Comparison of ENCODE assay signal across 11 cellular contexts in genomic region chr22:23233746-23234408, GRCh38. TPM values are rescaled to one million over a fixed set of nuclear protein-coding genes. Genes with fewer than 3 reads are reported as not detected.
DNase-seq lines count a peak whose midpoint lies in the region; ATAC-seq and TF ChIP-seq lines count a peak whose summit lies in the region.
"Had no signal": no experiment of that assay in that cellular context is flagged by ENCODE, and none has a peak within 500 bp of the region (broad histone marks: within the 10 kb centered on the region; RNA-seq: fewer than 3 reads in every experiment).

No MANE protein-coding gene starts in this region.

- peak; percentile 66 for ATAC-seq in activated T-helper 17 cell treated with anti-CD3 and anti-CD28 coated beads, Interleukin-2, amount 50 U/mL, for 72 hours (replicated peaks)
- ATAC-seq in HG03571 (IDR thresholded peaks at IDR 0.05; ENCODE audit: unreplicated experiment) = no peak
- ATAC-seq: gastroesophageal sphincter had no signal

- H3K9me3 Mint-ChIP-seq in activated CD4-positive, alpha-beta T cell treated with anti-CD3 and anti-CD28 coated beads, Interleukin-2, amount 10 ng/mL, durations not matched to agents 24 days and 14 days = peaks cover 3% of the 10 kb centered on the region
- H3K9me3 Mint-ChIP-seq in activated T-helper 17 cell treated with anti-CD3 and anti-CD28 coated beads, Interleukin-2, amount 50 U/mL, for 72 hours = no peaks in the 10 kb centered on the region

- H3K27me3 ChIP-seq in kidney epithelial cell (ENCODE audit: control insufficient read depth, insufficient read depth, low read length) = no peaks in the 10 kb centered on the region
- H3K27me3 ChIP-seq: gastroesophageal sphincter had no signal

- no peak overlapping the region for H3K4me3 ChIP-seq in kidney epithelial cell (ENCODE audit: low read depth, low read length)
- H3K4me3 ChIP-seq: gastroesophageal sphincter had no signal

- DNase-seq in activated CD4-positive, alpha-beta T cell treated with anti-CD3 and anti-CD28 coated beads, Interleukin-2, amount 10 ng/mL, durations not matched to agents 24 days and 14 days = no peak
- DNase-seq in activated CD4-positive, alpha-beta T cell treated with anti-CD3 and anti-CD28 coated beads, Interleukin-2, amount 50 U/mL, for 1 hour = no peak
- DNase-seq in kidney epithelial cell (ENCODE audit: low read depth) (peak; percentile 55), NCI-H1417 treated with DMSO at 0.1 percent for 48 hours (lab: John Stamatoyannopoulos, UW) (no peak), hippocampal formation (lab: John Stamatoyannopoulos, UW) (no peak)
- peak; percentile 46 to 81 for DNase-seq in stimulated activated CD8-positive, alpha-beta memory T cell treated with anti-CD3 and anti-CD28 coated beads, Interleukin-7, amount 100 ng/mL, for 48 hours (ENCODE audit: extremely low read depth in 1 of 2, low read depth in 1 of 2)
- DNase-seq: NCI-H510A treated with DMSO at 0.1 percent for 48 hours, retina had no signal

- H3K27me3 Mint-ChIP-seq in activated CD4-positive, alpha-beta T cell treated with anti-CD3 and anti-CD28 coated beads, Interleukin-2, amount 10 ng/mL, durations not matched to agents 24 days and 14 days = no peaks in the 10 kb centered on the region
- H3K27me3 Mint-ChIP-seq in activated T-helper 17 cell treated with anti-CD3 and anti-CD28 coated beads, Interleukin-2, amount 50 U/mL, for 72 hours = no peaks in the 10 kb centered on the region

- no peak overlapping the region for H3K4me3 Mint-ChIP-seq in activated CD4-positive, alpha-beta T cell treated with anti-CD3 and anti-CD28 coated beads, Interleukin-2, amount 10 ng/mL, durations not matched to agents 24 days and 14 days
- peak overlapping the region; percentile 36 for H3K4me3 Mint-ChIP-seq in activated T-helper 17 cell treated with anti-CD3 and anti-CD28 coated beads, Interleukin-2, amount 50 U/mL, for 72 hours

- H3K4me1 Mint-ChIP-seq in activated CD4-positive, alpha-beta T cell treated with anti-CD3 and anti-CD28 coated beads, Interleukin-2, amount 10 ng/mL, durations not matched to agents 24 days and 14 days = peaks cover 30% of the 10 kb centered on the region
- H3K4me1 Mint-ChIP-seq in activated T-helper 17 cell treated with anti-CD3 and anti-CD28 coated beads, Interleukin-2, amount 50 U/mL, for 72 hours = peaks cover 43% of the 10 kb centered on the region

- H3K36me3 Mint-ChIP-seq in activated CD4-positive, alpha-beta T cell treated with anti-CD3 and anti-CD28 coated beads, Interleukin-2, amount 10 ng/mL, durations not matched to agents 24 days and 14 days (ENCODE audit: low read depth) = peaks cover 23% of the 10 kb centered on the region
- peaks cover 8% of the 10 kb centered on the region for H3K36me3 Mint-ChIP-seq in activated T-helper 17 cell treated with anti-CD3 and anti-CD28 coated beads, Interleukin-2, amount 50 U/mL, for 72 hours (ENCODE audit: low read depth)

- intact Hi-C loops in activated CD4-positive, alpha-beta T cell treated with anti-CD3 and anti-CD28 coated beads, Interleukin-2, amount 10 ng/mL, durations not matched to agents 24 days and 14 days (cut with micrococcal nuclease) = no loop called here

- H3K36me3 ChIP-seq in kidney epithelial cell (ENCODE audit: control insufficient read depth, insufficient read depth, low read length) = no peaks in the 10 kb centered on the region
- H3K36me3 ChIP-seq: gastroesophageal sphincter had no signal

- peak overlapping the region; percentile 53 for H3K27ac Mint-ChIP-seq in activated CD4-positive, alpha-beta T cell treated with anti-CD3 and anti-CD28 coated beads, Interleukin-2, amount 10 ng/mL, durations not matched to agents 24 days and 14 days
- peak overlapping the region; percentile 83 for H3K27ac Mint-ChIP-seq in activated T-helper 17 cell treated with anti-CD3 and anti-CD28 coated beads, Interleukin-2, amount 50 U/mL, for 72 hours

- TF ChIP-seq CTCF in kidney epithelial cell (IDR thresholded peaks at IDR 0.05; ENCODE audit: insufficient read depth, low read length, poor library complexity, severe bottlenecking) = no peak

RNA-seq across cellular contexts. Expression of gene BCR, which starts 53.6 kb away (rescaled TPM):
- 45.1 and 47.4 TPM in 2 replicates for total RNA-seq in activated CD4-positive, alpha-beta T cell treated with anti-CD3 and anti-CD28 coated beads, Interleukin-2, amount 10 ng/mL, durations not matched to agents 24 days and 14 days
- 10 to 100 TPM; 43.3 to 50.3 TPM for total RNA-seq in activated T-helper 17 cell treated with anti-CD3 and anti-CD28 coated beads, Interleukin-2, amount 50 U/mL, for 72 hours
- 42.5 and 44.2 TPM in 2 replicates for total RNA-seq in kidney epithelial cell

Comparison
In these comparisons a context has a peak if more than half of its experiments do, and no peak if none do; other contexts are left out.
1. DNase-seq: peak in kidney epithelial cell (single experiment) and stimulated activated CD8-positive, alpha-beta memory T cell treated with anti-CD3 and anti-CD28 coated beads, Interleukin-7, amount 100 ng/mL, for 48 hours (2 of 2); none in activated CD4-positive, alpha-beta T cell treated with anti-CD3 and anti-CD28 coated beads, Interleukin-2, amount 10 ng/mL, durations not matched to agents 24 days and 14 days (single experiment), activated CD4-positive, alpha-beta T cell treated with anti-CD3 and anti-CD28 coated beads, Interleukin-2, amount 50 U/mL, for 1 hour (single experiment), NCI-H1417 treated with DMSO at 0.1 percent for 48 hours (single experiment) and hippocampal formation (0 of 2).